ENCODE assay signal across 8 cellular contexts in genomic region chr5:177497297-177498012, GRCh38. TPM values are rescaled to one million over a fixed set of nuclear protein-coding genes. Genes with fewer than 3 reads are reported as not detected.
DNase-seq lines count a peak whose midpoint lies in the region; TF ChIP-seq lines count a peak whose summit lies in the region.

Gene PDLIM7 (minus strand): TSS chr5:177497604. CDS start chr5:177496512, 1,092 bp downstream.

- H3K27ac Mint-ChIP-seq in HFFc6, result peak within 1 kb of the TSS; percentile 87
- H3K27ac Mint-ChIP-seq in activated naive CD4-positive, alpha-beta T cell treated with anti-CD3 and anti-CD28 coated beads, Interleukin-2, amount 10 ng/mL, durations not matched to agents 7 days and 5 days, result no peak within 1 kb of the TSS

- H3K36me3 Mint-ChIP-seq in HFFc6 (ENCODE audit: low read depth), result peaks cover 16% of the 10 kb centered on the region
- peaks cover 6% of the 10 kb centered on the region for H3K36me3 Mint-ChIP-seq in activated naive CD4-positive, alpha-beta T cell treated with anti-CD3 and anti-CD28 coated beads, Interleukin-2, amount 10 ng/mL, durations not matched to agents 7 days and 5 days

- H3K4me3 Mint-ChIP-seq in HFFc6, result peak within 1 kb of the TSS; percentile 94
- peak within 1 kb of the TSS; percentile 81 for H3K4me3 Mint-ChIP-seq in activated naive CD4-positive, alpha-beta T cell treated with anti-CD3 and anti-CD28 coated beads, Interleukin-2, amount 10 ng/mL, durations not matched to agents 7 days and 5 days

- H3K4me1 Mint-ChIP-seq in HFFc6 (ENCODE audit: low read depth), result peaks cover 69% of the 10 kb centered on the region
- H3K4me1 Mint-ChIP-seq in activated naive CD4-positive, alpha-beta T cell treated with anti-CD3 and anti-CD28 coated beads, Interleukin-2, amount 10 ng/mL, durations not matched to agents 7 days and 5 days, result peaks cover 36% of the 10 kb centered on the region

- H3K27ac ChIP-seq in SK-N-MC (peak within 1 kb of the TSS; percentile 74), temporal lobe (ENCODE audit: low read depth, low read length) (no peak within 1 kb of the TSS)

- H3K27me3 Mint-ChIP-seq in HFFc6 (ENCODE audit: insufficient read depth), result peaks cover 7% of the 10 kb centered on the region
- peaks cover 32% of the 10 kb centered on the region for H3K27me3 Mint-ChIP-seq in activated naive CD4-positive, alpha-beta T cell treated with anti-CD3 and anti-CD28 coated beads, Interleukin-2, amount 10 ng/mL, durations not matched to agents 7 days and 5 days

- peak; percentile 93 for DNase-seq in GM04504 (ENCODE audit: low read depth)
- peak; percentile 94 for DNase-seq in HFFc6
- peak; percentile 98 for DNase-seq in NB4 (ENCODE audit: low read depth)
- peak; percentile 76 for DNase-seq in SK-N-MC (ENCODE audit: low read depth, low spot score)
- peak; percentile 95 for DNase-seq in activated naive CD4-positive, alpha-beta T cell treated with anti-CD3 and anti-CD28 coated beads, Interleukin-2, amount 10 ng/mL, durations not matched to agents 7 days and 5 days
- peak; percentile 95 for DNase-seq in germinal center (ENCODE audit: low spot score)
- peak; percentile 81 for DNase-seq in occipital lobe (lab: John Stamatoyannopoulos, UW)

- H3K9ac ChIP-seq in SK-N-MC (ENCODE audit: insufficient read length), result peak within 1 kb of the TSS; percentile 75

- TF ChIP-seq POLR2A in NB4 (IDR thresholded peaks at IDR 0.05; ENCODE audit: extremely low read depth, insufficient read length), result peak; percentile 71

- CTCF ChIA-PET in activated naive CD4-positive, alpha-beta T cell treated with anti-CD3 and anti-CD28 coated beads, Interleukin-2, amount 10 ng/mL, durations not matched to agents 7 days and 5 days (lab: Charles Lee), result interaction anchor here (1.0 to 7.6 kb wide), 5 partner anchors 10 to 188 kb away, joined by 3 to 114 read pairs (median 6); no protein-coding TSS in a partner anchor

- H3K36me3 ChIP-seq in SK-N-MC (ENCODE audit: insufficient read depth, low read length), result peaks cover 7% of the 10 kb centered on the region; the same call in 1 of the 2 replicates

- TF ChIP-seq CTCF in HFFc6 (IDR thresholded peaks at IDR 0.05) (0 out of 2 replicates have a peak, but pooled peaks have one; percentile 13), NB4 (IDR thresholded peaks at IDR 0.05; ENCODE audit: low read depth, low read length) (no peak)

- H3K4me3 ChIP-seq in NB4 (ENCODE audit: low read depth, low read length), result peak within 1 kb of the TSS; percentile 58
- peak within 1 kb of the TSS; percentile 92 for H3K4me3 ChIP-seq in SK-N-MC

- H3K9me3 Mint-ChIP-seq in HFFc6, result no peaks in the 10 kb centered on the region
- no peaks in the 10 kb centered on the region for H3K9me3 Mint-ChIP-seq in activated naive CD4-positive, alpha-beta T cell treated with anti-CD3 and anti-CD28 coated beads, Interleukin-2, amount 10 ng/mL, durations not matched to agents 7 days and 5 days

- H3K9me3 ChIP-seq in SK-N-MC (ENCODE audit: low read depth, low read length), result no peaks in the 10 kb centered on the region

RNA-seq across cellular contexts. Expression of gene PDLIM7, which starts in this region (rescaled TPM):
- 100 to 1,000 TPM; 339 to 353 (median 343) TPM for total RNA-seq in HFFc6 (2021; fragmentation: NEBNext Ultra II Directional; extraction: Animal tissue kit (Norgen Biotek cat#: 25700))
- total RNA-seq in occipital lobe (7.8 TPM), temporal lobe (10.3 TPM)

Comparison
In these comparisons a context has a peak if more than half of its experiments do, and no peak if none do; other contexts are left out.
1. RNA of gene PDLIM7 (total RNA-seq): 339 to 353 TPM in HFFc6; 10.3 TPM in temporal lobe (single experiment) and 7.8 TPM in occipital lobe (single experiment); every median in the first group is over 10 times any median in the second.
2. Peak in every context shown above with its lines, with median percentiles within 50 percentile points of each other: DNase-seq.